Comparison of ENCODE assay signal across 1 cellular context in the genomic region with DNA sequence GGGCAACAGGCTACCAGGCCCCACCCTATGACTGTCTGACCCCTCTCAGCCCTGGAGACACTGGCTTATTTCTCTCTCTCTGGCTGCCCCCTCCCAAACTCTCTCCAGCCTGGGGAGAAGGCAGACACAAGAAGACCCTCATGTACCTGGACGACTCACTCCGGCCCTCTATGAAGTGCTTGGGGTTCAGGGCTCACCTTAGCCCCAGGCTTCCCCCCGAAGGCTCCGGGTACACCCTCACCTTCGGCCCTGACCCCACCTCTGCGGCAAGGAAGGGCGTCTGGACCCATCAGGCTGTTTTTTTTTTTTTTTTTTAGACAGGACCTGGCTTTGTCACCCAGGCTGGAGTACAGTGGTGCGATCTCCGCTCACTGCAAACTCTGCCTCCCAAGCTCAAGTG.
TF ChIP-seq lines count a peak whose summit lies in the region.

No MANE protein-coding gene starts in this region.

TF ChIP-seq in H1, 55 proteins besides CTCF, POLR2A, EP300 and RAD21:
- TF ChIP-seq TAF7 (optimal IDR thresholded peaks at IDR 0.05; ENCODE audit: borderline replicate concordance, low read depth, low read length) (no peak), RNF2 (IDR thresholded peaks at IDR 0.05; ENCODE audit: borderline replicate concordance, low read depth, low read length, missing control alignments, poor library complexity, severe bottlenecking) (no peak), SP4 (IDR thresholded peaks at IDR 0.05; ENCODE audit: low read length) (no peak), HDAC2 (IDR thresholded peaks at IDR 0.05; ENCODE audit: borderline replicate concordance in 1 of 2, low read depth in 2 of 2, low read length in 2 of 2) (no peak)
